8 cellular contexts compared by ENCODE assay signal in the genomic region with DNA sequence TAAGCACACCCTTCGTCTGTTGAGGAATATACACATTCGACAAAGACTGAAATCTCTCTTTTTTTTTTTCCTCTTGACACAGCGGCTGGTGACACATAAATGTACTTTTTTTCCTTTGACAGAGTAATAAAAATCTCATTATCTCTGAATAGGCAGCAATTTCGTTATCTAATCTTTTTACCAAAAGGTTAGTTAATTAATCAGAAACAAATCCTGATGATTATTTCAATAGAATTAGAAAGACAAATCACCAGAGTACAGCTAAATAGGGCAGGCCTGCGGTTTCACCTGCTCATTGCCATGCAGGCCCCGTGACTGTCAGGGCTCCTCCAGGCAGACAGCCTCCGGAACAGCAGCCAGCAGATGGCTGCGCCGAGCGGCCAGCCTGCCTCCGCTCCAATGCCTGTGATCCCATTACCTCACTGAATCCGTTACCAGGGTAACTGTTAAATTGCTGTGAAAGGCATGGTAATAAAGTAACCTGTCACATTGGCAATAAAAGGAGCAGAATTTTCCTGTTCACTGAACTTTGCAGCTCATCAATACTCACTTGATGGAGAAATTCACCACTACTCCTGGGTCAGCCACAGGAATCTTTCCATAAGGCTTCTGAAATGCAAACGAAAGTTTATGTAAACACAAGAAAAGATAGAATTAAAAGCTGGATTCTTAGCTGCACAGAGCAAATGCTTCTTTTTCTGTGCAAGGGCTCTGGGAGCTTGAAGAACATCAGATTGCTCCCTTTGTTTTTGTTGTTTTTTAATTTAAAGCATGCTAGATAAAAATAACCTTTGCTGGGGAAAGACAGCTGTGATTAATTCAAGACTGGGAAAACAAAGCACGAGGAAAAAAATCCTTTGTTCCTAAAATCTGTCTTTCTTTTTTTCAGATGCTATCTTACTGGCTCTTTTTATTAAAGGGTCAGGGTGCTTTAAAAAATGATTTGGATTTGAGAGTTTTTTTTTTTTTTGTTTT.
A peak's percentile ranks its signal among the peaks of the same experiment; 100 is the strongest.
DNase-seq lines count a peak whose midpoint lies in the region; ATAC-seq and TF ChIP-seq lines count a peak whose summit lies in the region.

No MANE protein-coding gene starts in this region.

- H3K27me3 ChIP-seq in adrenal gland (no peaks in the 10 kb centered on the region), parathyroid adenoma (ENCODE audit: control insufficient read depth, insufficient read depth, low read length) (no peaks in the 10 kb centered on the region)

- TF ChIP-seq CTCF in HFF-Myc (IDR thresholded peaks at IDR 0.05; ENCODE audit: low read depth, low read length, missing control alignments) = peak; percentile 60
- peak; percentile 18 to 47 (median 30) for TF ChIP-seq CTCF in adrenal gland (IDR thresholded peaks at IDR 0.05)
- TF ChIP-seq CTCF in parathyroid adenoma (IDR thresholded peaks at IDR 0.05) = peak; percentile 67

- H2AFZ ChIP-seq in parathyroid adenoma = peak overlapping the region; percentile 76

- H3K27ac ChIP-seq in adrenal gland (peak overlapping the region; percentile 19 to 88 (median 78)), parathyroid adenoma (peak overlapping the region; percentile 84)

- no peak overlapping the region for H3K9ac ChIP-seq in parathyroid adenoma

- DNase-seq in DMS153 treated with DMSO at 0.1 percent for 48 hours (lab: John Stamatoyannopoulos, UW; ENCODE audit: unreplicated experiment) = peak; percentile 44
- peak; percentile 97 for DNase-seq in HFF-Myc (ENCODE audit: extremely low read depth, low read depth)
- DNase-seq in NCI-H187 (lab: John Stamatoyannopoulos, UW) = peak; percentile 59 to 74
- DNase-seq in adrenal gland = peak; percentile 79 to 95 (median 86)
- DNase-seq in cardiac septum (ENCODE audit: low spot score) = peak; percentile 81
- no peak for DNase-seq in activated T-cell treated with anti-CD3 and anti-CD28 coated beads, Interleukin-2, amount 50 U/mL, for 48 hours

- H3K79me2 ChIP-seq in parathyroid adenoma = no peaks in the 10 kb centered on the region

- no peak for ATAC-seq in GM18873 (IDR thresholded peaks at IDR 0.05; ENCODE audit: low FRiP score, unreplicated experiment)

- H3K4me3 ChIP-seq in HFF-Myc (replicated peaks; ENCODE audit: low read depth, low read length) = peak overlapping the region; percentile 12
- peak overlapping the region in 1 of 4 donors; percentile 36 for H3K4me3 ChIP-seq in adrenal gland
- peak overlapping the region; percentile 33 for H3K4me3 ChIP-seq in parathyroid adenoma (ENCODE audit: low read depth, low read length)

- H3K9me3 ChIP-seq in adrenal gland (replicated peaks in 1 of 3) (no peaks in the 10 kb centered on the region), parathyroid adenoma (ENCODE audit: control insufficient read depth, low read length) (no peaks in the 10 kb centered on the region)

- H3K4me2 ChIP-seq in parathyroid adenoma (ENCODE audit: low read length) = peak overlapping the region; percentile 57

- WGBS in adrenal gland, 4 donors = 14 to 28% (median 21%) methylated on average over 12 to 14 of the region's 14 CpGs

- H3K36me3 ChIP-seq in adrenal gland (replicated peaks in 1 of 2) (no peaks in the 10 kb centered on the region), parathyroid adenoma (ENCODE audit: control insufficient read depth, insufficient read depth, low read length) (no peaks in the 10 kb centered on the region)

- peaks cover 50 to 61% of the 10 kb centered on the region in 2 donors for H3K4me1 ChIP-seq in adrenal gland (replicated peaks in 1 of 2)
- peaks cover 30% of the 10 kb centered on the region for H3K4me1 ChIP-seq in parathyroid adenoma

- TF ChIP-seq POLR2A in adrenal gland (IDR thresholded peaks at IDR 0.05) = peak in 1 of 2 donors; percentile 61

- intact Hi-C loops in adrenal gland (cut with DNase I) (no loop called here), cardiac septum (cut with DNase I) (no loop called here)

Comparison
In these comparisons a context has a peak if more than half of its experiments do, and no peak if none do; other contexts are left out.
1. DNase-seq: peak in DMS153 treated with DMSO at 0.1 percent for 48 hours (single experiment), HFF-Myc (single experiment), NCI-H187 (2 of 2), adrenal gland (7 of 7) and cardiac septum (single experiment); none in activated T-cell treated with anti-CD3 and anti-CD28 coated beads, Interleukin-2, amount 50 U/mL, for 48 hours (0 of 2).
2. Peak in every context shown above with its lines, with median percentiles within 50 percentile points of each other: CTCF ChIP-seq.